In genomic region chr9:127985011-127985410, GRCh38 we compare ENCODE assay signal across 17 cellular contexts. TPM values are rescaled to one million over a fixed set of nuclear protein-coding genes. Genes with fewer than 3 reads are reported as not detected.
A peak's percentile ranks its signal among the peaks of the same experiment; 100 is the strongest.
DNase-seq lines count a peak whose midpoint lies in the region; ATAC-seq and TF ChIP-seq lines count a peak whose summit lies in the region.
"Had no signal": no experiment of that assay in that cellular context is flagged by ENCODE, and none has a peak within 500 bp of the region (broad histone marks: within the 10 kb centered on the region; RNA-seq: fewer than 3 reads in every experiment).

No MANE protein-coding gene starts in this region.

- CTCF ChIA-PET in T-cell (lab: Charles Lee), result interaction anchor here in 1 of 2 donors (0.9 to 1.1 kb wide), 2 partner anchors 30 to 43 kb away, joined by 3 read pairs; no protein-coding TSS in a partner anchor
- CTCF ChIA-PET in naive thymus-derived CD4-positive, alpha-beta T cell (lab: Charles Lee), result interaction anchor here (0.6 to 16.4 kb wide), 3 partner anchors 10 to 44 kb away, joined by 3 to 262 read pairs (median 6); no protein-coding TSS in a partner anchor

- no peak overlapping the region for H3K9ac ChIP-seq in BLaER1
- H3K9ac ChIP-seq: SK-N-SH had no signal

- H3K4me1 Mint-ChIP-seq in T-cell (peaks cover 39 to 47% (median 45%) of the 10 kb centered on the region in 3 donors), natural killer cell (peaks cover under 1 to 12% of the 10 kb centered on the region in 2 donors)
- peaks cover 30 to 55% (median 48%) of the 10 kb centered on the region in 7 donors for H3K4me1 Mint-ChIP-seq in naive thymus-derived CD4-positive, alpha-beta T cell

- H3K9me2 ChIP-seq in DOHH2 (replicated peaks; ENCODE audit: control insufficient read depth, low read length), result no peaks in the 10 kb centered on the region
- H3K9me2 ChIP-seq: SK-N-SH had no signal

- ATAC-seq in T-cell (replicated peaks in 1 of 4) (no peak), GM21619 (IDR thresholded peaks at IDR 0.05; ENCODE audit: unreplicated experiment) (no peak), natural killer cell (no peak), HG02678 (IDR thresholded peaks at IDR 0.05; ENCODE audit: unreplicated experiment) (no peak)
- no peak for ATAC-seq in naive thymus-derived CD4-positive, alpha-beta T cell
- ATAC-seq: HepG2, Right ventricle myocardium inferior had no signal

- H3K4me3 ChIP-seq in BLaER1 (no peak overlapping the region), DOHH2 (ENCODE audit: low read length) (peak overlapping the region; percentile 19)
- no peak overlapping the region for H3K4me3 ChIP-seq in naive thymus-derived CD4-positive, alpha-beta T cell (ENCODE audit: low read length)

- H3K27me3 Mint-ChIP-seq in T-cell (no peaks in the 10 kb centered on the region), natural killer cell (ENCODE audit: low read depth in 2 of 2) (no peaks in the 10 kb centered on the region)
- H3K27me3 Mint-ChIP-seq in naive thymus-derived CD4-positive, alpha-beta T cell, result no peaks in the 10 kb centered on the region

- peaks cover 32% of the 10 kb centered on the region for H3K79me2 ChIP-seq in DOHH2 (ENCODE audit: control insufficient read depth, low read length)

- H4K20me1 ChIP-seq in BLaER1 (peaks cover 6% of the 10 kb centered on the region), DOHH2 (ENCODE audit: control insufficient read depth, insufficient read depth, low read depth, low read length) (no peaks in the 10 kb centered on the region)

- H3K9me3 ChIP-seq in BLaER1 (no peaks in the 10 kb centered on the region), DOHH2 (ENCODE audit: control insufficient read depth, insufficient read depth, low read length) (no peaks in the 10 kb centered on the region)
- H3K9me3 ChIP-seq in naive thymus-derived CD4-positive, alpha-beta T cell (ENCODE audit: control insufficient read depth in 2 of 3, low read length in 3 of 3), result no peaks in the 10 kb centered on the region
- H3K9me3 ChIP-seq: Caco-2, SK-N-SH had no signal

- peak overlapping the region; percentile 81 to 90 for H3K27ac Mint-ChIP-seq in T-cell
- H3K27ac Mint-ChIP-seq in naive thymus-derived CD4-positive, alpha-beta T cell, result peak overlapping the region in 8 of 9 donors; percentile 74 to 98 (median 90)
- H3K27ac Mint-ChIP-seq in natural killer cell, result no peak overlapping the region

- peaks cover 30% of the 10 kb centered on the region for H3F3A ChIP-seq in DOHH2 (ENCODE audit: control insufficient read depth, insufficient read depth)

- TF ChIP-seq CTCF in DOHH2 (IDR thresholded peaks at IDR 0.05; ENCODE audit: low read depth, low read length, poor library complexity, severe bottlenecking) (no peak), natural killer cell (IDR thresholded peaks at IDR 0.05) (no peak)

- intact Hi-C loops in naive thymus-derived CD4-positive, alpha-beta T cell (cut with micrococcal nuclease), result no loop called here
- intact Hi-C loops in natural killer cell (cut with micrococcal nuclease), result no loop called here

- peak overlapping the region; percentile 99 for H3K4me2 ChIP-seq in BLaER1
- H3K4me2 ChIP-seq in DOHH2 (ENCODE audit: low read length), result peak overlapping the region; percentile 89
- H3K4me2 ChIP-seq: SK-N-SH had no signal

- H3K4me3 Mint-ChIP-seq in T-cell, result no peak overlapping the region
- H3K4me3 Mint-ChIP-seq in naive thymus-derived CD4-positive, alpha-beta T cell, result peak overlapping the region in 4 of 10 donors; percentile 21 to 63 (median 48)
- no peak overlapping the region for H3K4me3 Mint-ChIP-seq in natural killer cell

- H3K36me3 Mint-ChIP-seq in T-cell, result no peaks in the 10 kb centered on the region
- H3K36me3 Mint-ChIP-seq in naive thymus-derived CD4-positive, alpha-beta T cell, result peaks cover 0 to 7% (median 0%) of the 10 kb centered on the region in 5 donors
- H3K36me3 Mint-ChIP-seq in natural killer cell, result no peaks in the 10 kb centered on the region

- H3K27me3 ChIP-seq in BLaER1 (no peaks in the 10 kb centered on the region; the same call in 1 of the 2 replicates), DOHH2 (ENCODE audit: control insufficient read depth, low read length) (no peaks in the 10 kb centered on the region)
- no peaks in the 10 kb centered on the region for H3K27me3 ChIP-seq in naive thymus-derived CD4-positive, alpha-beta T cell (ENCODE audit: control insufficient read depth in 2 of 2, insufficient read depth in 2 of 2, low read length in 2 of 2)

- H3K4me1 ChIP-seq in BLaER1, result peaks cover 67% of the 10 kb centered on the region
- peaks cover 71% of the 10 kb centered on the region for H3K4me1 ChIP-seq in DOHH2 (ENCODE audit: control insufficient read depth, low read length)
- H3K4me1 ChIP-seq in naive thymus-derived CD4-positive, alpha-beta T cell (ENCODE audit: control insufficient read depth in 2 of 2, insufficient read depth in 2 of 2, low read length in 2 of 2), result peaks cover 8 to 42% of the 10 kb centered on the region in 2 donors

- H3K9me3 Mint-ChIP-seq in T-cell (no peaks in the 10 kb centered on the region), natural killer cell (no peaks in the 10 kb centered on the region)
- H3K9me3 Mint-ChIP-seq in naive thymus-derived CD4-positive, alpha-beta T cell, result peaks cover 0 to 1% (median 0%) of the 10 kb centered on the region in 11 donors

- H3K36me3 ChIP-seq in BLaER1 (no peaks in the 10 kb centered on the region), DOHH2 (ENCODE audit: control insufficient read depth, low read length) (peaks cover 9% of the 10 kb centered on the region)
- H3K36me3 ChIP-seq in naive thymus-derived CD4-positive, alpha-beta T cell (ENCODE audit: control insufficient read depth in 2 of 3, insufficient read depth in 3 of 3, low read length in 3 of 3), result peaks cover 0 to 3% (median 0%) of the 10 kb centered on the region in 3 experiments

- H3K27ac ChIP-seq in BLaER1 (no peak overlapping the region), DOHH2 (ENCODE audit: low read depth, low read length) (peak overlapping the region; percentile 97)
- H3K27ac ChIP-seq in naive thymus-derived CD4-positive, alpha-beta T cell (ENCODE audit: low read depth, low read length), result peak overlapping the region; percentile 14

- POLR2A ChIA-PET in T-cell (lab: Charles Lee), result interaction anchor here in 1 of 2 donors (0.5 kb wide), 1 partner anchor 21 kb away, joined by 8 read pairs; no protein-coding TSS in a partner anchor
- POLR2A ChIA-PET in naive thymus-derived CD4-positive, alpha-beta T cell (lab: Charles Lee), result interaction anchor here (0.9 to 61.3 kb wide), 4 partner anchors 1 to 79 kb away, joined by 3 to 1719 read pairs (median 1615); partner anchors contain the start of genes DPM2 and EEIG1

- DNase-seq in T-cell, result no peak
- no peak for DNase-seq in naive thymus-derived CD4-positive, alpha-beta T cell
- DNase-seq in natural killer cell, result no peak
- DNase-seq in HPDE6-E6E7 (ENCODE audit: extremely low spot score), result no peak
- DNase-seq: Caco-2, HCEC 1CT, MM.1S, NCI-H1105, NCI-H1694 treated with DMSO at 0.1 percent for 48 hours, NCI-H446, SK-N-SH had no signal

RNA-seq across cellular contexts. Expression of gene EEIG1, which starts 4.2 kb away (rescaled TPM):
- total RNA-seq in T-cell (100 to 1,000 TPM; 351 to 746 (median 698) TPM), natural killer cell (10 to 100 TPM; 10.3 to 36.0 (median 28.2) TPM)
- total RNA-seq in naive thymus-derived CD4-positive, alpha-beta T cell, result 100 to 1,000 TPM; 252 to 664 (median 347) TPM
- polyA plus RNA-seq in naive thymus-derived CD4-positive, alpha-beta T cell, result 100 to 1,000 TPM; 124 to 297 TPM

RNA-seq across cellular contexts. Expression of gene DPM2, which starts 47.4 kb away (rescaled TPM):
- total RNA-seq in T-cell (10 to 100 TPM; 32.3 to 66.5 (median 60.5) TPM), natural killer cell (10 to 100 TPM; 22.9 to 31.4 (median 24.1) TPM)
- 10 to 100 TPM; 29.1 to 84.4 (median 56.8) TPM for total RNA-seq in naive thymus-derived CD4-positive, alpha-beta T cell
- polyA plus RNA-seq in naive thymus-derived CD4-positive, alpha-beta T cell, result 10 to 100 TPM; 29.3 to 39.5 TPM

RNA-seq across cellular contexts. Expression of gene PIP5KL1, which starts 54.4 kb away (rescaled TPM):
- total RNA-seq in T-cell (1 to 10 TPM in 4 of 5 donors, under 1 TPM in 1; 0.99 to 5.6 (median 2.6) TPM), natural killer cell (1 to 10 TPM in 1 of 3 donors, under 1 TPM in 2; 0.52 to 1.4 (median 0.97) TPM)
- 1 to 10 TPM; 1.4 to 2.9 (median 2.1) TPM for total RNA-seq in naive thymus-derived CD4-positive, alpha-beta T cell
- under 1 TPM in 1 of 2 donors, not detected in 1; 0.17 TPM for polyA plus RNA-seq in naive thymus-derived CD4-positive, alpha-beta T cell
- total RNA-seq: Right ventricle myocardium inferior had no signal

Comparison
In these comparisons a context has a peak if more than half of its experiments do, and no peak if none do; other contexts are left out.
1. H3K27ac Mint-ChIP-seq: peak in T-cell (2 of 2) and naive thymus-derived CD4-positive, alpha-beta T cell (8 of 9); none in natural killer cell (0 of 2).
2. RNA of gene EEIG1, which starts 4.2 kb away (total RNA-seq): 351 to 746 TPM in T-cell and 252 to 664 TPM in naive thymus-derived CD4-positive, alpha-beta T cell; 10.3 to 36.0 TPM in natural killer cell; every median in the first group is over 4 times any median in the second.